Comparison of ENCODE assay signal across 8 cellular contexts in genomic region chr21:44011774-44012473, GRCh38. TPM values are rescaled to one million over a fixed set of nuclear protein-coding genes. Genes with fewer than 3 reads are reported as not detected.
A peak's percentile ranks its signal among the peaks of the same experiment; 100 is the strongest.
DNase-seq lines count a peak whose midpoint lies in the region; ATAC-seq, FAIRE-seq and TF ChIP-seq lines count a peak whose summit lies in the region.

TSS of gene TRAPPC10 (plus strand) at chr21:44012309. CDS start at chr21:44012494, 185 bp downstream.

- POLR2A ChIA-PET in WTC11 (lab: Charles Lee): interaction anchor here (0.6 to 1.5 kb wide), 4 partner anchors 23 to 38 kb away, joined by 3 to 6 read pairs (median 4); no protein-coding TSS in a partner anchor

- WGBS in smooth muscle cell (ENCODE audit: low lambda C conversion rate): 1% methylated on average over 79 of the region's 96 CpGs

- FAIRE-seq in GM18507 (lab: Jason Lieb, UNC) (peak; percentile 79), bronchial epithelial cell (lab: Jason Lieb, UNC) (no peak)

- TF ChIP-seq CTCF in 22Rv1 (IDR thresholded peaks at IDR 0.05) (no peak), WTC11 (IDR thresholded peaks at IDR 0.05) (no peak), bronchial epithelial cell (IDR thresholded peaks at IDR 0.05; ENCODE audit: insufficient read depth, low read length, severe bottlenecking) (no peak), smooth muscle cell (IDR thresholded peaks at IDR 0.05; ENCODE audit: borderline replicate concordance, insufficient read depth, poor library complexity, severe bottlenecking) (no peak)

- H3K4me3 Mint-ChIP-seq in WTC11: peak within 1 kb of the TSS; percentile 84
- peak within 1 kb of the TSS; percentile 93 to 98 (median 96) for H3K4me3 Mint-ChIP-seq in immature natural killer cell

- H3K4me1 ChIP-seq in smooth muscle cell (ENCODE audit: low read depth): peaks cover 16% of the 10 kb centered on the region

- H3K9me3 Mint-ChIP-seq in WTC11 (no peaks in the 10 kb centered on the region), immature natural killer cell (no peaks in the 10 kb centered on the region)

- CTCF ChIA-PET in WTC11 (lab: Charles Lee): no interaction called here

- DNase-seq in GM18507 (ENCODE audit: extremely low spot score, insufficient read length, low read depth) (peak; percentile 73), NCI-H2196 treated with DMSO at 0.1 percent for 48 hours (lab: John Stamatoyannopoulos, UW; ENCODE audit: unreplicated experiment) (peak; percentile 73), WTC11 (ENCODE audit: low spot score) (peak; percentile 77), bronchial epithelial cell (ENCODE audit: low read depth) (peak; percentile 58), immature natural killer cell (peak; percentile 87 to 89 (median 88)), smooth muscle cell (lab: John Stamatoyannopoulos, UW; ENCODE audit: unreplicated experiment) (peak; percentile 44)

- H3K27ac Mint-ChIP-seq in WTC11 (peak within 1 kb of the TSS; percentile 96), immature natural killer cell (peak within 1 kb of the TSS; percentile 96 to 100 (median 98))

- peak within 1 kb of the TSS; percentile 48 for H2AFZ ChIP-seq in smooth muscle cell (ENCODE audit: low read depth)

- H3F3A ChIP-seq in smooth muscle cell (ENCODE audit: low read depth): peaks cover 16% of the 10 kb centered on the region

- H3K27ac ChIP-seq in 22Rv1 (peak within 1 kb of the TSS; percentile 83), smooth muscle cell (ENCODE audit: low read depth) (peak within 1 kb of the TSS; percentile 83)

- H3K27me3 Mint-ChIP-seq in WTC11 (ENCODE audit: low read depth) (no peaks in the 10 kb centered on the region), immature natural killer cell (ENCODE audit: low read depth in 3 of 3) (peaks cover 14 to 24% (median 21%) of the 10 kb centered on the region in 3 donors)

- H3K9ac ChIP-seq in smooth muscle cell (ENCODE audit: low read depth): peak within 1 kb of the TSS; percentile 92

- H3K4me1 Mint-ChIP-seq in WTC11: peaks cover 30% of the 10 kb centered on the region
- peaks cover 60 to 67% of the 10 kb centered on the region in 2 donors for H3K4me1 Mint-ChIP-seq in immature natural killer cell

- no peaks in the 10 kb centered on the region for H3K36me3 ChIP-seq in bronchial epithelial cell (ENCODE audit: control insufficient read depth, insufficient read depth, low read length)
- H3K36me3 ChIP-seq in smooth muscle cell (ENCODE audit: low read depth): no peaks in the 10 kb centered on the region

- peak within 1 kb of the TSS; percentile 93 for H3K4me2 ChIP-seq in smooth muscle cell

- peaks cover 46% of the 10 kb centered on the region for H3K79me2 ChIP-seq in smooth muscle cell (ENCODE audit: low read depth)

- H3K9me3 ChIP-seq in smooth muscle cell (replicated peaks; ENCODE audit: low read depth): no peaks in the 10 kb centered on the region

- H3K27me3 ChIP-seq in bronchial epithelial cell (ENCODE audit: control insufficient read depth, insufficient read depth, low read length) (no peaks in the 10 kb centered on the region), smooth muscle cell (ENCODE audit: low read depth) (no peaks in the 10 kb centered on the region)

- H4K20me1 ChIP-seq in smooth muscle cell (ENCODE audit: low read depth): peaks cover 41% of the 10 kb centered on the region

- H3K36me3 Mint-ChIP-seq in WTC11 (no peaks in the 10 kb centered on the region), immature natural killer cell (peaks cover 0 to 9% (median 0%) of the 10 kb centered on the region in 3 donors)

- H3K4me3 ChIP-seq in bronchial epithelial cell (ENCODE audit: low read depth, low read length) (peak within 1 kb of the TSS; percentile 83), smooth muscle cell (peak within 1 kb of the TSS; percentile 90)

- ATAC-seq in HG02981 (IDR thresholded peaks at IDR 0.05; ENCODE audit: unreplicated experiment) (peak; percentile 70), WTC11 (peak; percentile 57)

TF ChIP-seq in WTC11, 78 proteins besides CTCF, POLR2A, EP300 and RAD21 (continues in another document):
- peak; percentile 80 for TF ChIP-seq ETV6 (CRISPR knock-in tag; IDR thresholded peaks at IDR 0.05)
- peak; percentile 92 for TF ChIP-seq CREM (CRISPR knock-in tag; IDR thresholded peaks at IDR 0.05)
- no peak for TF ChIP-seq ELF4 (CRISPR knock-in tag; IDR thresholded peaks at IDR 0.05; ENCODE audit: low read depth)
- no peak; the same call in 1 of the 2 replicates for TF ChIP-seq ZNF317 (CRISPR knock-in tag; IDR thresholded peaks at IDR 0.05; ENCODE audit: borderline replicate concordance, low read depth)
- peak; percentile 58; the same call in 1 of the 2 replicates for TF ChIP-seq E2F4 (CRISPR knock-in tag; IDR thresholded peaks at IDR 0.05; ENCODE audit: borderline replicate concordance, low read depth)
- TF ChIP-seq FOXP4 (CRISPR knock-in tag; IDR thresholded peaks at IDR 0.05): peak; percentile 50; the same call in 1 of the 2 replicates
- TF ChIP-seq USF1 (CRISPR knock-in tag; IDR thresholded peaks at IDR 0.05): 0 out of 2 replicates have a peak, but pooled peaks have one; percentile 13
- TF ChIP-seq NFE2L1 (CRISPR knock-in tag; IDR thresholded peaks at IDR 0.05): 0 out of 2 replicates have a peak, but pooled peaks have one; percentile 54
- 0 out of 2 replicates have a peak, but pooled peaks have one; percentile 38 for TF ChIP-seq MYBL2 (CRISPR knock-in tag; IDR thresholded peaks at IDR 0.05)
- peak; percentile 46; the same call in 1 of the 2 replicates for TF ChIP-seq FOXK1 (CRISPR knock-in tag; IDR thresholded peaks at IDR 0.05)
- TF ChIP-seq ZNF219 (CRISPR knock-in tag; IDR thresholded peaks at IDR 0.05; ENCODE audit: borderline replicate concordance): peak; percentile 42; the same call in 1 of the 2 replicates
- no peak for TF ChIP-seq ZNF532 (CRISPR knock-in tag; IDR thresholded peaks at IDR 0.05; ENCODE audit: borderline replicate concordance)
- TF ChIP-seq ESRRA (CRISPR knock-in tag; IDR thresholded peaks at IDR 0.05; ENCODE audit: borderline replicate concordance): 0 out of 2 replicates have a peak, but pooled peaks have one; percentile 39

RNA-seq across cellular contexts. Expression of gene TRAPPC10, which starts in this region (rescaled TPM):
- total RNA-seq in WTC11 (2021) (29.3 to 34.5 TPM (median 29.7 TPM) in 3 replicates), bronchial epithelial cell (16.8 and 21.6 TPM in 2 replicates), smooth muscle cell (16.9 and 24.6 TPM in 2 replicates)
- polyA plus RNA-seq in immature natural killer cell (10 to 100 TPM; 42.0 to 74.7 (median 43.2) TPM), smooth muscle cell (7.9 and 12.3 TPM in 2 replicates)

Comparison
In these comparisons a context has a peak if more than half of its experiments do, and no peak if none do; other contexts are left out.
1. Peak in every context shown above with its lines: DNase-seq, ATAC-seq, H3K4me3 ChIP-seq and H3K27ac ChIP-seq.